ENCODE assay signal across 8 cellular contexts in the genomic region with DNA sequence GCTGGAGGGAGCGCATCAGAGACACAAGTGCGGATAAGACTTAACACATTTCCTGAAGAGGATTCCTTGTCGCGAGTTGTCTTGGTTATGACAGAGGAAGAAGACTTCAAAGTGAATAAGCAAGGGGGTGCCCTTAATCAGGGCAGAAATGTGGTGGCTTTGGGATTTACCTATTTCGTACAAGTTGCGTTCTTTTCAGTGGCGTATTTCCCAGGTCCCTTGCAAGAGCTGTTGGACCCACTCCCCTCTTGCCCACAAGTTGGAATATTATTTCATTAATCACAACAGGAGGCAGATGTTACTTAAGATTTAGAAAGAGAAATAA.
DNase-seq lines count a peak whose midpoint lies in the region; ATAC-seq and TF ChIP-seq lines count a peak whose summit lies in the region.

No MANE protein-coding gene starts in this region.

- H2BK12ac ChIP-seq in neuronal stem cell (ENCODE audit: low read length): no peak overlapping the region

- no peaks in the 10 kb centered on the region for H3K9me3 ChIP-seq in Caco-2
- no peaks in the 10 kb centered on the region for H3K9me3 ChIP-seq in IMR-90 (ENCODE audit: control insufficient read depth, insufficient read depth, low read length)
- no peaks in the 10 kb centered on the region for H3K9me3 ChIP-seq in neuronal stem cell (replicated peaks in 1 of 2; ENCODE audit: control insufficient read depth in 2 of 2, insufficient read depth in 1 of 2, low read depth in 1 of 2, low read length in 2 of 2)
- no peaks in the 10 kb centered on the region for H3K9me3 ChIP-seq in CD4-positive, alpha-beta memory T cell (ENCODE audit: control insufficient read depth in 1 of 2, low read length in 2 of 2)

- peak overlapping the region; percentile 12 for H2AK9ac ChIP-seq in IMR-90 (replicated peaks; ENCODE audit: low read depth, low read length, poor library complexity)

- BruUV-seq in Caco-2 (replicated peaks; lab: Mats Ljungman, UMichigan) (no TSS peak), IMR-90 (replicated peaks; lab: Mats Ljungman, UMichigan) (no TSS peak)

- no peaks in the 10 kb centered on the region for H3K9me3 Mint-ChIP-seq in Caco-2 (ENCODE audit: unreplicated experiment)
- peaks cover 0 to 10% (median 4%) of the 10 kb centered on the region in 8 donors for H3K9me3 Mint-ChIP-seq in CD4-positive, alpha-beta memory T cell

- H2AK5ac ChIP-seq in IMR-90 (ENCODE audit: low read depth, low read length) (no peak overlapping the region), neuronal stem cell (ENCODE audit: low read depth, low read length) (no peak overlapping the region)

- no peak for DNase-seq in Caco-2
- no peak for DNase-seq in IMR-90
- no peak for DNase-seq in epithelial cell of prostate (ENCODE audit: low read depth, low spot score)
- no peak for DNase-seq in neuronal stem cell (ENCODE audit: low spot score)
- no peak for DNase-seq in CD4-positive, alpha-beta memory T cell
- DNase-seq in GDM1 (lab: John Stamatoyannopoulos, UW): no peak
- DNase-seq in activated naive CD4-positive, alpha-beta T cell (lab: John Stamatoyannopoulos, UW): no peak
- no peak for DNase-seq in GF-D8 (lab: John Stamatoyannopoulos, UW)

- H3K4me1 ChIP-seq in Caco-2 (peaks cover 46% of the 10 kb centered on the region), IMR-90 (ENCODE audit: control insufficient read depth, insufficient read depth, low read length) (peaks cover 5% of the 10 kb centered on the region), neuronal stem cell (ENCODE audit: control insufficient read depth in 2 of 2, insufficient read depth in 1 of 2, low read depth in 1 of 2, low read length in 2 of 2) (peaks cover 7 to 12% of the 10 kb centered on the region in 2 donors)
- no peaks in the 10 kb centered on the region for H3K4me1 ChIP-seq in CD4-positive, alpha-beta memory T cell (ENCODE audit: insufficient read depth, low read length)

- H3K4me2 ChIP-seq in IMR-90 (ENCODE audit: low read depth, low read length): peak overlapping the region; percentile 86
- H3K4me2 ChIP-seq in neuronal stem cell (ENCODE audit: insufficient read depth, low read length, poor library complexity, severe bottlenecking): peak overlapping the region; percentile 56

- no peaks in the 10 kb centered on the region; the same call in 1 of the 2 replicates for H3K9me1 ChIP-seq in IMR-90 (ENCODE audit: insufficient read depth, low read length)

- intact Hi-C loops in Caco-2 (cut with micrococcal nuclease; ENCODE audit: unreplicated experiment) (loop anchor here (2.0 to 5.0 kb wide), 3 partner anchors 51 to 141 kb away; partner anchors contain the start of gene ESRRG), IMR-90 (cut with micrococcal nuclease) (loop anchor here (2.0 to 10.0 kb wide), 8 partner anchors 71 to 1573 kb away; partner anchors contain the start of gene ESRRG)
- intact Hi-C loops in CD4-positive, alpha-beta memory T cell (cut with micrococcal nuclease): no loop called here

- peak overlapping the region; percentile 77 for H4K91ac ChIP-seq in IMR-90 (ENCODE audit: insufficient read depth, low read depth, low read length)
- H4K91ac ChIP-seq in neuronal stem cell (ENCODE audit: low read depth, low read length, poor library complexity): no peak overlapping the region

- peak overlapping the region; percentile 86 for H4K5ac ChIP-seq in IMR-90 (ENCODE audit: low read depth, low read length)

- CTCF ChIA-PET in Caco-2 (lab: Charles Lee) (no interaction called here), IMR-90 (lab: Yijun Ruan, JAX) (interaction anchor here (0.6 to 1.2 kb wide), 8 partner anchors 8 to 141 kb away, joined by 3 to 6 read pairs (median 3); no protein-coding TSS in a partner anchor)
- CTCF ChIA-PET in CD4-positive, alpha-beta memory T cell (lab: Charles Lee; ENCODE audit: partially characterized antibody): no interaction called here

- no peak for TF ChIP-seq POLR2A in IMR-90 (IDR thresholded peaks at IDR 0.05; ENCODE audit: low read depth, low read length)

- ATAC-seq in IMR-90 (ENCODE audit: low read depth): no peak; the same call in 1 of the 2 replicates

- H3K23ac ChIP-seq in IMR-90 (ENCODE audit: low read depth, low read length) (peak overlapping the region; percentile 97), neuronal stem cell (ENCODE audit: low read depth, low read length, poor library complexity) (no peak overlapping the region)

- H3K27ac ChIP-seq in IMR-90 (ENCODE audit: insufficient read depth, low read length) (peak overlapping the region; percentile 80), epithelial cell of prostate (peak overlapping the region; percentile 92), neuronal stem cell (replicated peaks; ENCODE audit: low read length) (peak overlapping the region; percentile 90)
- no peak overlapping the region for H3K27ac ChIP-seq in CD4-positive, alpha-beta memory T cell (ENCODE audit: low read depth, low read length)

- TF ChIP-seq CTCF in Caco-2 (IDR thresholded peaks at IDR 0.05; ENCODE audit: insufficient read depth in 1 of 2, low read depth in 1 of 2, low read length in 1 of 2, severe bottlenecking in 1 of 2, unreplicated experiment in 1 of 2) (no peak), IMR-90 (conservative IDR thresholded peaks at IDR 0.05; ENCODE audit: low read depth, low read length) (no peak)

- H3K18ac ChIP-seq in IMR-90 (ENCODE audit: low read depth, low read length) (peak overlapping the region; percentile 83), neuronal stem cell (ENCODE audit: low read length) (no peak overlapping the region)

- H3K9ac ChIP-seq in IMR-90 (ENCODE audit: low read depth, low read length) (peak overlapping the region; percentile 71), neuronal stem cell (ENCODE audit: low read depth, low read length, poor library complexity) (no peak overlapping the region)

- POLR2A ChIA-PET in Caco-2 (lab: Charles Lee): no interaction called here
- POLR2A ChIA-PET in IMR-90 (lab: Charles Lee; ENCODE audit: unreplicated experiment): no interaction called here
- POLR2A ChIA-PET in CD4-positive, alpha-beta memory T cell (lab: Charles Lee; ENCODE audit: partially characterized antibody): no interaction called here

- H3K14ac ChIP-seq in IMR-90 (replicated peaks; ENCODE audit: low read depth, low read length): peak overlapping the region; percentile 78
- no peak overlapping the region for H3K14ac ChIP-seq in neuronal stem cell (ENCODE audit: low read length)

- no peaks in the 10 kb centered on the region for H3K36me3 ChIP-seq in Caco-2 (ENCODE audit: control insufficient read depth, insufficient read depth, low read length)
- no peaks in the 10 kb centered on the region for H3K36me3 ChIP-seq in IMR-90 (ENCODE audit: control insufficient read depth, insufficient read depth, low read length)
- no peaks in the 10 kb centered on the region for H3K36me3 ChIP-seq in neuronal stem cell (replicated peaks in 1 of 2; ENCODE audit: control insufficient read depth in 2 of 2, insufficient read depth in 2 of 2, low read length in 2 of 2)
- H3K36me3 ChIP-seq in CD4-positive, alpha-beta memory T cell (ENCODE audit: insufficient read depth, low read length): no peaks in the 10 kb centered on the region

- H2BK20ac ChIP-seq in IMR-90 (ENCODE audit: low read depth, low read length): peak overlapping the region; percentile 86

- WGBS in IMR-90 (ENCODE audit: extremely low coverage in 2 of 2, insufficient read length in 1 of 2), 2 experiments: no CpG with 5 or more reads among the region's 7 CpGs
- no CpG with 5 or more reads among the region's 7 CpGs for WGBS in neuronal stem cell (ENCODE audit: extremely low coverage in 2 of 2, insufficient read length in 2 of 2, insufficient replicate concordance in 1 of 2), 2 donors

- no peaks in the 10 kb centered on the region for H3K27me3 ChIP-seq in Caco-2 (replicated peaks; ENCODE audit: control insufficient read depth, insufficient read depth, low read length)
- H3K27me3 ChIP-seq in IMR-90 (ENCODE audit: control insufficient read depth, insufficient read depth, low read length): no peaks in the 10 kb centered on the region
- H3K27me3 ChIP-seq in neuronal stem cell (ENCODE audit: control insufficient read depth in 3 of 3, insufficient read depth in 3 of 3, low read depth in 1 of 3, low read length in 3 of 3): no peaks in the 10 kb centered on the region
- no peaks in the 10 kb centered on the region for H3K27me3 ChIP-seq in CD4-positive, alpha-beta memory T cell (ENCODE audit: insufficient read depth, low read length)

- TF ChIP-seq RAD21 in IMR-90 (IDR thresholded peaks at IDR 0.05; ENCODE audit: low read length): no peak

- H3K4me1 Mint-ChIP-seq in Caco-2 (ENCODE audit: low read depth, unreplicated experiment): peaks cover 36% of the 10 kb centered on the region
- peaks cover 0 to 3% (median 1%) of the 10 kb centered on the region in 4 donors for H3K4me1 Mint-ChIP-seq in CD4-positive, alpha-beta memory T cell

- H3K4me3 ChIP-seq in Caco-2 (ENCODE audit: low read depth, low read length) (peak overlapping the region; percentile 59), IMR-90 (ENCODE audit: insufficient read depth, low read depth, low read length) (peak overlapping the region; percentile 65), neuronal stem cell (ENCODE audit: low read length in 2 of 2) (peak overlapping the region; percentile 62 to 65)
- no peak overlapping the region for H3K4me3 ChIP-seq in CD4-positive, alpha-beta memory T cell (ENCODE audit: low read length in 2 of 2)

- no peaks in the 10 kb centered on the region for H4K20me1 ChIP-seq in IMR-90 (ENCODE audit: insufficient read depth, low read length)

- peak overlapping the region; percentile 78 for H3K27ac Mint-ChIP-seq in Caco-2 (ENCODE audit: unreplicated experiment)
- H3K27ac Mint-ChIP-seq in CD4-positive, alpha-beta memory T cell: no peak overlapping the region

- dilution Hi-C loops in IMR-90 (cut with HindIII; ENCODE audit: low sequenced_read_pairs, unreplicated experiment): no loop called here

- peak overlapping the region; percentile 86 for H3K4me3 Mint-ChIP-seq in Caco-2 (ENCODE audit: unreplicated experiment)
- peak overlapping the region in 1 of 8 donors; percentile 31 for H3K4me3 Mint-ChIP-seq in CD4-positive, alpha-beta memory T cell

- no peaks in the 10 kb centered on the region for H3K27me3 Mint-ChIP-seq in Caco-2 (ENCODE audit: insufficient read depth, unreplicated experiment)
- peaks cover 0 to 11% of the 10 kb centered on the region in 2 donors for H3K27me3 Mint-ChIP-seq in CD4-positive, alpha-beta memory T cell

- in situ Hi-C loops in IMR-90 (cut with MboI; ENCODE audit: low sequenced_read_pairs): no loop called here

- H4K8ac ChIP-seq in IMR-90 (ENCODE audit: low read depth in 2 of 2, low read length in 2 of 2) (peak overlapping the region; percentile 46 to 93), neuronal stem cell (ENCODE audit: low read depth, low read length) (no peak overlapping the region)

- H2BK5ac ChIP-seq in IMR-90 (ENCODE audit: low read depth, low read length, poor library complexity, severe bottlenecking): peak overlapping the region; percentile 91
- peak overlapping the region; percentile 85 for H2BK5ac ChIP-seq in neuronal stem cell (ENCODE audit: low read length)

- peak overlapping the region; percentile 89 for H2BK120ac ChIP-seq in IMR-90 (ENCODE audit: low read depth, low read length)
- H2BK120ac ChIP-seq in neuronal stem cell (ENCODE audit: low read depth, low read length): no peak overlapping the region

- H2AFZ ChIP-seq in IMR-90 (replicated peaks; ENCODE audit: low read length, poor library complexity) (peak overlapping the region; percentile 95), neuronal stem cell (ENCODE audit: low read length) (peak overlapping the region; percentile 96)

- peak overlapping the region; percentile 99; the same call in 2 of the 3 replicates for H2BK15ac ChIP-seq in IMR-90 (ENCODE audit: low read depth, low read length)
- no peak overlapping the region for H2BK15ac ChIP-seq in neuronal stem cell (ENCODE audit: low read length)

- no peaks in the 10 kb centered on the region for H3K79me1 ChIP-seq in IMR-90 (ENCODE audit: low read depth in 1 of 2, low read length in 2 of 2)
- no peaks in the 10 kb centered on the region for H3K79me1 ChIP-seq in neuronal stem cell (ENCODE audit: low read depth, low read length)

- H3K56ac ChIP-seq in IMR-90 (ENCODE audit: extremely low read depth, insufficient read depth, low read length): peak overlapping the region; percentile 96

- H3K36me3 Mint-ChIP-seq in Caco-2 (ENCODE audit: insufficient read depth, unreplicated experiment): peaks cover 12% of the 10 kb centered on the region
- H3K36me3 Mint-ChIP-seq in CD4-positive, alpha-beta memory T cell: no peaks in the 10 kb centered on the region

- H3K4ac ChIP-seq in IMR-90 (ENCODE audit: low read depth, low read length) (peak overlapping the region; percentile 87), neuronal stem cell (ENCODE audit: low read length) (no peak overlapping the region)

Comparison
In these comparisons a context has a peak if more than half of its experiments do, and no peak if none do; other contexts are left out.
1. H3K4me3 ChIP-seq: peak in Caco-2 (single experiment), IMR-90 (single experiment) and neuronal stem cell (2 of 2); none in CD4-positive, alpha-beta memory T cell (0 of 2).